ENCODE assay signal across 22 cellular contexts in genomic region chr1:63871451-63871850, GRCh38.
DNase-seq lines count a peak whose midpoint lies in the region; ATAC-seq and TF ChIP-seq lines count a peak whose summit lies in the region.
"Had no signal": no experiment of that assay in that cellular context is flagged by ENCODE, and none has a peak within 500 bp of the region (broad histone marks: within the 10 kb centered on the region; RNA-seq: fewer than 3 reads in every experiment).

No MANE protein-coding gene starts in this region.

- H3K4me3 Mint-ChIP-seq in neural crest cell = no peak overlapping the region
- H3K4me3 Mint-ChIP-seq in HFFc6 = no peak overlapping the region
- H3K4me3 Mint-ChIP-seq: CD14-positive monocyte; CD4-positive, alpha-beta T cell; CD8-positive, alpha-beta memory T cell had no signal

- H3K36me3 Mint-ChIP-seq in neural crest cell (ENCODE audit: low read depth) (no peaks in the 10 kb centered on the region), HFFc6 (ENCODE audit: low read depth) (no peaks in the 10 kb centered on the region)
- H3K36me3 Mint-ChIP-seq: CD14-positive monocyte; CD8-positive, alpha-beta memory T cell had no signal

- TF ChIP-seq CTCF in LNCaP clone FGC (IDR thresholded peaks at IDR 0.05; ENCODE audit: control insufficient read depth, extremely low read depth, insufficient read depth) = no peak
- no peak for TF ChIP-seq CTCF in epithelial cell of esophagus (IDR thresholded peaks at IDR 0.05; ENCODE audit: insufficient read depth, low read depth, low read length, missing control alignments)
- TF ChIP-seq CTCF in neural crest cell (conservative IDR thresholded peaks at IDR 0.05) = peak; percentile 18
- no peak for TF ChIP-seq CTCF in HFFc6 (IDR thresholded peaks at IDR 0.05)

- H3K4me3 ChIP-seq in LNCaP clone FGC (ENCODE audit: low read depth, low read length) (no peak overlapping the region), epithelial cell of esophagus (ENCODE audit: low read length) (no peak overlapping the region)
- H3K4me3 ChIP-seq: A549; BLaER1 treated with 17β-estradiol and CSF1 and Interleukin-3, amounts not matched to agents 10 nM and 100 nM; GM12878 had no signal

- DNase-seq in LNCaP clone FGC (ENCODE audit: low read depth) (peak; percentile 36), epithelial cell of esophagus (ENCODE audit: low read depth) (peak; percentile 61), neural crest cell (ENCODE audit: low read depth, low spot score) (no peak), Right ventricle myocardium inferior (ENCODE audit: missing footprints) (no peak), HFFc6 (no peak)
- DNase-seq: 8988T; ACHN; AML-193; BE2C; CD4-positive, alpha-beta T cell; CD8-positive, alpha-beta memory T cell; DMS 273 treated with DMSO at 0.1 percent for 48 hours; DMS79; EL; GDM1; H7; HCEC 1CT had no signal

- ATAC-seq in GM21526 (IDR thresholded peaks at IDR 0.05; ENCODE audit: low FRiP score, unreplicated experiment) (no peak), Right ventricle myocardium inferior (no peak)
- ATAC-seq: A549, GM12878 had no signal

- H3K27ac Mint-ChIP-seq in neural crest cell (ENCODE audit: unreplicated experiment) (no peak overlapping the region), HFFc6 (no peak overlapping the region)
- H3K27ac Mint-ChIP-seq: CD14-positive monocyte; CD4-positive, alpha-beta T cell; CD8-positive, alpha-beta memory T cell had no signal

- H3K4me1 Mint-ChIP-seq in neural crest cell (peaks cover 4% of the 10 kb centered on the region), HFFc6 (ENCODE audit: low read depth) (peaks cover 51% of the 10 kb centered on the region)
- H3K4me1 Mint-ChIP-seq: CD14-positive monocyte; CD8-positive, alpha-beta memory T cell had no signal

- H3K9me3 Mint-ChIP-seq in neural crest cell (no peaks in the 10 kb centered on the region), HFFc6 (no peaks in the 10 kb centered on the region)
- H3K9me3 Mint-ChIP-seq: CD4-positive, alpha-beta T cell; CD8-positive, alpha-beta memory T cell had no signal

- intact Hi-C loops in Right ventricle myocardium inferior (cut with DNase I) = no loop called here

- H3K27me3 Mint-ChIP-seq in neural crest cell (ENCODE audit: low read depth) (no peaks in the 10 kb centered on the region), HFFc6 (ENCODE audit: insufficient read depth) (no peaks in the 10 kb centered on the region; the same call in 1 of the 2 replicates)
- H3K27me3 Mint-ChIP-seq: CD4-positive, alpha-beta T cell had no signal

Comparison
In these comparisons a context has a peak if more than half of its experiments do, and no peak if none do; other contexts are left out.
1. DNase-seq: peak in LNCaP clone FGC (single experiment) and epithelial cell of esophagus (single experiment); none in neural crest cell (single experiment), Right ventricle myocardium inferior (single experiment) and HFFc6 (single experiment).